In the genomic region with DNA sequence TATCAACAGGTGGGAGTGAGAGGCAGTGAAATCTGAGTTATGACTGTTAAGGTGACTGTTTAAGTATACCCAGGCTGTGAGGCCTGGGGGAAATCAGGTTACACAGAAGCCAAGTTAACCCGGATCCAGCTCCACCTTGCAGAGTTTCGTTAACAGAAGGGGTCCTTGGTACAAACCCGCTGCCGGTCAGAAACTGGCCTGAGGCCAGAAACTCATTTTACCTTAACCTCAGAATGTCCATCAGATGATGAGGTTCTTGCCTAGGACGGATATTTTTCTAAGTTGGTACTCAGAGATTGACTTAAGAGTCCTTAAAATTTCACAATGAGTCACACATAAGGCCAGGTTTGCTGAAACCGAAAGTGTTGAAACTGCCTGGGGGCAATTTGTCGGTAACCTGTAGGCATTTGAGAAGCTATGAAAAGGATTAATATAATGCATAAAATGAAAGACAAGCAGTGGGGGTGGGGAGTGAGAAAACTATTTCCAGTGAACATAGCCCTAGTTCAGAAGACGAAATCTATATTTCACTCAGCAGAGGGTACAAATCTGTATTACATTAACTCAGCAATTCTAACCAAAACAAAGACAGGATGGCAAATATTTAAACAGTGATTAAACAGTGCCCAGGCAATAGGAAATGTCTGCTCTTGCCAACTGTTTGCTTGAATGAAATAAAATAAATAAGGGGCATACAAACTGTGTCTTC, we compare ENCODE assay signal across 1 cellular context.
A peak's percentile ranks its signal among the peaks of the same experiment; 100 is the strongest.
TF ChIP-seq lines count a peak whose summit lies in the region.

No MANE protein-coding gene starts in this region.

TF ChIP-seq in HEK293, 187 proteins besides CTCF, POLR2A, EP300 and RAD21 (continued from another document):
- TF ChIP-seq ZBTB10 (tag by site-specific recombination; IDR thresholded peaks at IDR 0.05) (no peak), ZBTB20 (tag by site-specific recombination; IDR thresholded peaks at IDR 0.05) (peak; percentile 40; the same call in 1 of the 2 replicates), ZNF426 (tag by site-specific recombination; IDR thresholded peaks at IDR 0.05) (no peak), INSM2 (tag by site-specific recombination; IDR thresholded peaks at IDR 0.05) (no peak), KLF8 (tag by site-specific recombination; IDR thresholded peaks at IDR 0.05) (no peak), SCRT2 (tag by site-specific recombination; IDR thresholded peaks at IDR 0.05) (peak; percentile 83)
